Comparison of ENCODE assay signal across 14 cellular contexts in genomic region chr1:155007253-155007828, GRCh38. TPM values are rescaled to one million over a fixed set of nuclear protein-coding genes. Genes with fewer than 3 reads are reported as not detected.
DNase-seq lines count a peak whose midpoint lies in the region; FAIRE-seq and TF ChIP-seq lines count a peak whose summit lies in the region.
"Had no signal": no experiment of that assay in that cellular context is flagged by ENCODE, and none has a peak within 500 bp of the region (broad histone marks: within the 10 kb centered on the region; RNA-seq: fewer than 3 reads in every experiment).

No MANE protein-coding gene starts in this region.

- peak; percentile 48 for DNase-seq in activated T-cell treated with anti-CD3 and anti-CD28 coated beads, Interleukin-2, amount 50 U/mL, for 24 hours
- DNase-seq in activated T-cell treated with anti-CD3 and anti-CD28 coated beads, Interleukin-2, amount 50 U/mL, for 1 hour, result no peak
- no peak for DNase-seq in coronary artery (ENCODE audit: low spot score)
- DNase-seq in medulla oblongata (ENCODE audit: extremely low spot score), result peak; percentile 65
- peak; percentile 91 for DNase-seq in transverse colon
- DNase-seq in urothelium cell line (ENCODE audit: low spot score), result no peak
- DNase-seq in DMS53 treated with DMSO at 0.1 percent for 48 hours (lab: John Stamatoyannopoulos, UW; ENCODE audit: unreplicated experiment), result no peak
- DNase-seq in ecto neural progenitor cell (ENCODE audit: low spot score), result no peak
- DNase-seq: activated T-cell treated with anti-CD3 and anti-CD28 coated beads for 4 hours; kidney glomerular epithelial cell; SIG-M5; stimulated activated CD4-positive, alpha-beta T cell treated with anti-CD3 and anti-CD28 coated beads, Interleukin-12 subunit alpha, Interleukin-12 subunit beta, amount 100 ng/mL, for 4 hours had no signal

- TF ChIP-seq CTCF in coronary artery (IDR thresholded peaks at IDR 0.05) (no peak), transverse colon (IDR thresholded peaks at IDR 0.05) (peak in 2 of 5 experiments; percentile 37 to 45)

- peaks cover 73% of the 10 kb centered on the region for H3K4me1 Mint-ChIP-seq in activated T-cell treated with anti-CD3 and anti-CD28 coated beads, Interleukin-2, amount 50 U/mL, for 24 hours (ENCODE audit: low read depth)

- 42% methylated on average over 6 of the region's 6 CpGs; no CpG with 5 or more reads in 1 of the 2 donors for WGBS in transverse colon (ENCODE audit: low coverage in 1 of 2), 2 donors

- no peak for FAIRE-seq in urothelium cell line (lab: Jason Lieb, UNC)
- FAIRE-seq: endometrium had no signal

- H3K4me3 ChIP-seq in coronary artery, result peak overlapping the region; percentile 59
- H3K4me3 ChIP-seq in transverse colon, result peak overlapping the region in 2 of 4 donors; percentile 28 to 56
- H3K4me3 ChIP-seq: testis had no signal

- peak overlapping the region; percentile 91 for H3K27ac Mint-ChIP-seq in activated T-cell treated with anti-CD3 and anti-CD28 coated beads, Interleukin-2, amount 50 U/mL, for 24 hours

- H3K36me3 Mint-ChIP-seq in activated T-cell treated with anti-CD3 and anti-CD28 coated beads, Interleukin-2, amount 50 U/mL, for 24 hours (ENCODE audit: low read depth), result peaks cover 38% of the 10 kb centered on the region

- H3K9me3 Mint-ChIP-seq in activated T-cell treated with anti-CD3 and anti-CD28 coated beads, Interleukin-2, amount 50 U/mL, for 24 hours, result no peaks in the 10 kb centered on the region

- H3K4me1 ChIP-seq in transverse colon, result peaks cover 40 to 84% (median 78%) of the 10 kb centered on the region in 4 donors

- intact Hi-C loops in transverse colon (cut with DNase I; ENCODE audit: low total_unique reads), result no loop called here

- no peak overlapping the region for H3K4me3 Mint-ChIP-seq in activated T-cell treated with anti-CD3 and anti-CD28 coated beads, Interleukin-2, amount 50 U/mL, for 24 hours

- H3K36me3 ChIP-seq in transverse colon, result no peaks in the 10 kb centered on the region

- TF ChIP-seq EP300 in transverse colon (IDR thresholded peaks at IDR 0.05; ENCODE audit: low read depth), result peak; percentile 82

- no peaks in the 10 kb centered on the region for H3K27me3 Mint-ChIP-seq in activated T-cell treated with anti-CD3 and anti-CD28 coated beads, Interleukin-2, amount 50 U/mL, for 24 hours

- in situ Hi-C loops in transverse colon (cut with MboI; ENCODE audit: low pct_ligation_motif_present in 1 of 4, low pct_unique_long_range_greater_than_20kb in 1 of 4, low sequenced_read_pairs in 3 of 4), result no loop called here

- H3K27me3 ChIP-seq in transverse colon, result no peaks in the 10 kb centered on the region
- H3K27me3 ChIP-seq: testis had no signal

- no peaks in the 10 kb centered on the region for H3K9me3 ChIP-seq in transverse colon
- H3K9me3 ChIP-seq: testis had no signal

- H3K27ac ChIP-seq in coronary artery (peak overlapping the region; percentile 93 to 98), transverse colon (peak overlapping the region; percentile 96 to 100 (median 98))

- TF ChIP-seq POLR2A in transverse colon (IDR thresholded peaks at IDR 0.05), result peak; percentile 71

RNA-seq across cellular contexts. Expression of gene ZBTB7B, which starts 4.7 kb away (rescaled TPM):
- total RNA-seq in transverse colon, result 100 to 1,000 TPM in 3 of 4 donors, 10 to 100 TPM in 1; 85.2 to 513 (median 272) TPM

RNA-seq across cellular contexts. Expression of gene LENEP, which starts 14.0 kb away (rescaled TPM):
- total RNA-seq in transverse colon, result not detected

RNA-seq across cellular contexts. Expression of gene FLAD1, which starts 24.2 kb away (rescaled TPM):
- 10 to 100 TPM; 32.7 to 42.4 (median 36.0) TPM for total RNA-seq in transverse colon

RNA-seq across cellular contexts. Expression of gene DCST2, which starts 26.2 kb away (rescaled TPM):
- 1 to 10 TPM in 3 of 4 donors, not detected in 1; 1.9 to 4.6 (median 4.5) TPM for total RNA-seq in transverse colon

RNA-seq across cellular contexts. Expression of gene DCST1, which starts 26.3 kb away (rescaled TPM):
- total RNA-seq in transverse colon, result under 1 TPM in 2 of 4 donors, not detected in 2; 0.32 to 0.41 TPM

Comparison
In these comparisons a context has a peak if more than half of its experiments do, and no peak if none do; other contexts are left out.
1. DNase-seq: peak in activated T-cell treated with anti-CD3 and anti-CD28 coated beads, Interleukin-2, amount 50 U/mL, for 24 hours (single experiment), medulla oblongata (single experiment) and transverse colon (single experiment); none in activated T-cell treated with anti-CD3 and anti-CD28 coated beads, Interleukin-2, amount 50 U/mL, for 1 hour (single experiment), coronary artery (single experiment), urothelium cell line (single experiment), DMS53 treated with DMSO at 0.1 percent for 48 hours (single experiment) and ecto neural progenitor cell (single experiment).